ENCODE assay signal across 8 cellular contexts in the genomic region with DNA sequence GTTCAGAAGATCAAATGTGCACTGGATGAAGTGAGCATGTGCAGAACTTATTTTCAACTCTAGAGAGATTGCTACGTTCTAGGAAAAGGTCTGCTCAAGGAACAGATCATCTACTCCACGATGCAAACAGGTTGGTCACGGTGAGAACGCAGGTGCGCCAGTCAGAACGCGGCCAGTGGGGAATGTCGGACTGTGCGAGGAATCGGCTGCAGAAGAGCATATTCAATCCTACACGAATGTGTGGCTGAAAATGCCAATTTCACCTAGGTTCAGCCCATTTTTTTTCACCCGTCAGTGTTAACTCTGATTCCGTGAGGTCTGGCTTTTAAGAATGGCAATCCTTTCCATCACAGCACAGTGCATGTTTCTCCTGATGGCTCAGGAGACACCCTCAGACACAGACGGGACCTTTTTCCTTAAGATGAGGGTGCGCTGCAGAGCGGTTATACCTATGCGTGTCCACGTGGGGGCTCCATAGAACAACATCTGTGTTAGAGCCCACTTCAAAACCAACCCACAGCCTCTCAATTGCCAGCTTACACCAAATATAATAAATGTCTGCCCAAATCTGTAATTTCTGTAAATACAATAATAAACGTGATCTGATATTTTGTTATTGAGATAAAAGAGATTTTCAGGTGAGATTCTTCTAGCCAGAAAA.
DNase-seq lines count a peak whose midpoint lies in the region; ATAC-seq lines count a peak whose summit lies in the region.

No MANE protein-coding gene starts in this region.

- DNase-seq in COLO829 (ENCODE audit: low spot score) (peak; percentile 88), NCI-H526 treated with DMSO at 0.1 percent for 48 hours (lab: John Stamatoyannopoulos, UW) (peak; percentile 75), globus pallidus (ENCODE audit: low spot score) (peak; percentile 31), pons (ENCODE audit: low spot score) (peak; percentile 46)
- peak; percentile 34 to 49 for DNase-seq in activated T-cell treated with anti-CD3 and anti-CD28 coated beads, Interleukin-2, amount 50 U/mL, for 48 hours

- ATAC-seq in GM19035 (IDR thresholded peaks at IDR 0.05; ENCODE audit: unreplicated experiment) (peak; percentile 87), HG03442 (IDR thresholded peaks at IDR 0.05; ENCODE audit: unreplicated experiment) (peak; percentile 74), GM18870 (IDR thresholded peaks at IDR 0.05; ENCODE audit: unreplicated experiment) (no peak)

Comparison
In these comparisons a context has a peak if more than half of its experiments do, and no peak if none do; other contexts are left out.
1. DNase-seq: peak in every context shown above with its lines; median percentile 88 in COLO829; 75 in NCI-H526 treated with DMSO at 0.1 percent for 48 hours; 46 in pons; 42 in activated T-cell treated with anti-CD3 and anti-CD28 coated beads, Interleukin-2, amount 50 U/mL, for 48 hours; 31 in globus pallidus.